In the genomic region with DNA sequence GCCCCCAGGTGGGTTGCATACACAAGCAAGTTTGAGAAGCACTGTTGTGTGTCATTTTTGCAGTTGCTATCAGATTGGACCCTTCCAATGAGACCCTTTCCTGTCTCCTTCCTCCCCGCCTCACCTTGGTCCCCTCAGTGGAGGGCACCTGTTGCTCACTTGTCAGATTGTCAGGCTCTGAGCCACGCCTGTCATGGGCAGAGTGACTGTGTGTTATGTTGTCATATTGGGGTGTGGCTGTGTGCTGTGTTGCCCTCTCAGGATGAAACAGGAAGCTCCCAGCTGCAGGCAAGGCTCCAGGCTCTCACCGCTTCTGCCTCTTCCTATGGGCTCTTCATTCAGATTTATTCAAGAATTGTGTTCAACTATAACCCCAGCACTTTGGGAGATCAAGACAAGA, we compare ENCODE assay signal across 11 cellular contexts.
A peak's percentile ranks its signal among the peaks of the same experiment; 100 is the strongest.
DNase-seq lines count a peak whose midpoint lies in the region; ATAC-seq and TF ChIP-seq lines count a peak whose summit lies in the region.
"Had no signal": no experiment of that assay in that cellular context is flagged by ENCODE, and none has a peak within 500 bp of the region (broad histone marks: within the 10 kb centered on the region; RNA-seq: fewer than 3 reads in every experiment).

No MANE protein-coding gene starts in this region.

- no peak for TF ChIP-seq EP300 in upper lobe of left lung (IDR thresholded peaks at IDR 0.05)

- no peak overlapping the region for H3K4me3 ChIP-seq in upper lobe of left lung
- H3K4me3 ChIP-seq: MG63, prostate gland had no signal

- TF ChIP-seq CTCF in upper lobe of left lung (IDR thresholded peaks at IDR 0.05), result no peak

- no peaks in the 10 kb centered on the region for H3K4me1 ChIP-seq in upper lobe of left lung
- H3K4me1 ChIP-seq: prostate gland had no signal

- no peak for TF ChIP-seq POLR2A in upper lobe of left lung (IDR thresholded peaks at IDR 0.05)

- 76 to 83% methylated on average over 2 to 3 of the region's 3 CpGs for WGBS in upper lobe of left lung, 2 donors

- H3K27ac ChIP-seq in upper lobe of left lung, result no peak overlapping the region
- H3K27ac ChIP-seq: prostate gland had no signal

- no peaks in the 10 kb centered on the region for H3K36me3 ChIP-seq in upper lobe of left lung
- H3K36me3 ChIP-seq: MG63, prostate gland had no signal

- ATAC-seq in esophagus mucosa (peak; percentile 93), upper lobe of left lung (ENCODE audit: low FRiP score in 2 of 2) (peak; percentile 59 to 70)

- H3K9me3 ChIP-seq in upper lobe of left lung, result no peaks in the 10 kb centered on the region
- H3K9me3 ChIP-seq: MG63, prostate gland had no signal

- DNase-seq in stimulated activated CD4-positive, alpha-beta T cell treated with anti-CD3 and anti-CD28 coated beads, Interleukin-15, amount 100 ng/mL, for 48 hours (ENCODE audit: low read depth in 2 of 2), result peak; percentile 3 to 9
- DNase-seq in stimulated activated CD4-positive, alpha-beta T cell treated with anti-CD3 and anti-CD28 coated beads, Interleukin-2, amount 100 ng/mL, for 48 hours, result no peak
- DNase-seq in NOMO-1 treated with DMSO at 0.1 percent for 48 hours (lab: John Stamatoyannopoulos, UW; ENCODE audit: unreplicated experiment), result peak; percentile 54
- DNase-seq in upper lobe of left lung, result peak in 1 of 2 donors; percentile 63
- no peak for DNase-seq in NCI-H128 (lab: John Stamatoyannopoulos, UW; ENCODE audit: unreplicated experiment)
- DNase-seq in cerebellar nuclear complex (lab: John Stamatoyannopoulos, UW), result no peak
- no peak for DNase-seq in mucosa of gallbladder (ENCODE audit: low spot score)
- DNase-seq: CD4-positive, alpha-beta T cell; MG63 had no signal

- no peaks in the 10 kb centered on the region for H3K27me3 ChIP-seq in upper lobe of left lung
- H3K27me3 ChIP-seq: MG63 had no signal

Comparison
In these comparisons a context has a peak if more than half of its experiments do, and no peak if none do; other contexts are left out.
1. DNase-seq: peak in stimulated activated CD4-positive, alpha-beta T cell treated with anti-CD3 and anti-CD28 coated beads, Interleukin-15, amount 100 ng/mL, for 48 hours (2 of 2) and NOMO-1 treated with DMSO at 0.1 percent for 48 hours (single experiment); none in stimulated activated CD4-positive, alpha-beta T cell treated with anti-CD3 and anti-CD28 coated beads, Interleukin-2, amount 100 ng/mL, for 48 hours (0 of 2), NCI-H128 (single experiment), cerebellar nuclear complex (0 of 2) and mucosa of gallbladder (single experiment).